ENCODE assay signal across 11 cellular contexts in genomic region chr10:74640134-74640533, GRCh38.
DNase-seq lines count a peak whose midpoint lies in the region; ATAC-seq and TF ChIP-seq lines count a peak whose summit lies in the region.
"Had no signal": no experiment of that assay in that cellular context is flagged by ENCODE, and none has a peak within 500 bp of the region (broad histone marks: within the 10 kb centered on the region; RNA-seq: fewer than 3 reads in every experiment).

No MANE protein-coding gene starts in this region.

- no peak overlapping the region for H2AFZ ChIP-seq in Karpas-422 (ENCODE audit: low read length)
- H2AFZ ChIP-seq in OCI-LY1 (ENCODE audit: low read length) = no peak overlapping the region

- H3K9me3 ChIP-seq in Karpas-422 (ENCODE audit: low read length) (0 out of 2 replicates have a peak, but pooled peaks cover 3% of the 10 kb centered on the region), OCI-LY1 (ENCODE audit: low read length) (peaks cover 5% of the 10 kb centered on the region)

- no peak for ATAC-seq in HG03521 (IDR thresholded peaks at IDR 0.05; ENCODE audit: unreplicated experiment)
- ATAC-seq in HG02938 (IDR thresholded peaks at IDR 0.05; ENCODE audit: unreplicated experiment) = no peak
- ATAC-seq in HG03025 (IDR thresholded peaks at IDR 0.05; ENCODE audit: low FRiP score, unreplicated experiment) = no peak
- no peak for ATAC-seq in activated T-cell treated with anti-CD3 and anti-CD28 coated beads, Interleukin-2, amount 50 U/mL, for 4 hours

- peak overlapping the region; percentile 98 for H3K27ac ChIP-seq in Karpas-422 (ENCODE audit: low read length)
- peak overlapping the region; percentile 74 for H3K27ac ChIP-seq in OCI-LY1 (ENCODE audit: low read depth, low read length, poor library complexity, severe bottlenecking)
- H3K27ac ChIP-seq: right atrium auricular region had no signal

- H3K4me2 ChIP-seq in Karpas-422 (ENCODE audit: low read depth, low read length, poor library complexity, severe bottlenecking) (peak overlapping the region; percentile 87), OCI-LY1 (ENCODE audit: low read length) (peak overlapping the region; percentile 55)

- H3F3A ChIP-seq in OCI-LY1 (ENCODE audit: insufficient read depth, low read length) = no peaks in the 10 kb centered on the region

- H3K79me2 ChIP-seq in Karpas-422 (ENCODE audit: low read length) (no peaks in the 10 kb centered on the region; the same call in 1 of the 2 replicates), OCI-LY1 (ENCODE audit: insufficient read depth, low read length) (no peaks in the 10 kb centered on the region)

- H3K27me3 ChIP-seq in Karpas-422 (ENCODE audit: low read length) = no peaks in the 10 kb centered on the region
- H3K27me3 ChIP-seq in OCI-LY1 (ENCODE audit: insufficient read depth, low read length) = no peaks in the 10 kb centered on the region
- H3K27me3 ChIP-seq: right atrium auricular region had no signal

- H4K20me1 ChIP-seq in Karpas-422 (ENCODE audit: insufficient read depth, low read depth, low read length) (no peaks in the 10 kb centered on the region), OCI-LY1 (ENCODE audit: insufficient read depth, low read length) (no peaks in the 10 kb centered on the region)

- H3K9me2 ChIP-seq in Karpas-422 (replicated peaks; ENCODE audit: insufficient read depth, low read length) (no peaks in the 10 kb centered on the region), OCI-LY1 (ENCODE audit: low read depth, low read length) (no peaks in the 10 kb centered on the region)

- no peaks in the 10 kb centered on the region for H3K4me1 Mint-ChIP-seq in activated T-cell treated with anti-CD3 and anti-CD28 coated beads, Interleukin-2, amount 50 U/mL, for 4 hours (ENCODE audit: low read depth)
- H3K4me1 Mint-ChIP-seq: CD4-positive, alpha-beta memory T cell had no signal

- H3K36me3 ChIP-seq in Karpas-422 (ENCODE audit: insufficient read depth, low read length) = 0 out of 2 replicates have a peak, but pooled peaks cover 8% of the 10 kb centered on the region
- H3K36me3 ChIP-seq in OCI-LY1 (ENCODE audit: insufficient read depth, low read length) = peaks cover 3% of the 10 kb centered on the region; the same call in 1 of the 2 replicates
- H3K36me3 ChIP-seq: right atrium auricular region had no signal

- peaks cover 8% of the 10 kb centered on the region for H3K9me3 Mint-ChIP-seq in activated T-cell treated with anti-CD3 and anti-CD28 coated beads, Interleukin-2, amount 50 U/mL, for 4 hours

- peaks cover 68% of the 10 kb centered on the region for H3K4me1 ChIP-seq in Karpas-422 (ENCODE audit: low read length)
- H3K4me1 ChIP-seq in OCI-LY1 (ENCODE audit: insufficient read depth, low read length, severe bottlenecking) = peaks cover 21% of the 10 kb centered on the region

- peaks cover 25% of the 10 kb centered on the region for H3K36me3 Mint-ChIP-seq in activated T-cell treated with anti-CD3 and anti-CD28 coated beads, Interleukin-2, amount 50 U/mL, for 4 hours (ENCODE audit: insufficient read depth)

- H3K4me3 Mint-ChIP-seq in activated T-cell treated with anti-CD3 and anti-CD28 coated beads, Interleukin-2, amount 50 U/mL, for 4 hours = no peak overlapping the region

- H3K27me3 Mint-ChIP-seq in activated T-cell treated with anti-CD3 and anti-CD28 coated beads, Interleukin-2, amount 50 U/mL, for 4 hours (ENCODE audit: low read depth) = no peaks in the 10 kb centered on the region
- H3K27me3 Mint-ChIP-seq: CD4-positive, alpha-beta memory T cell had no signal

- H3K4me3 ChIP-seq in Karpas-422 (ENCODE audit: low read length) (peak overlapping the region; percentile 60), OCI-LY1 (ENCODE audit: low read depth, low read length, poor library complexity, severe bottlenecking) (no peak overlapping the region)
- H3K4me3 ChIP-seq: right atrium auricular region had no signal

- DNase-seq in DMS153 (lab: John Stamatoyannopoulos, UW) (peak; percentile 78), Karpas-422 (peak; percentile 96), kidney tubule cell (ENCODE audit: low spot score) (peak; percentile 6)
- DNase-seq in activated T-cell treated with anti-CD3 and anti-CD28 coated beads, Interleukin-2, amount 50 U/mL, for 4 hours = no peak
- DNase-seq: CD4-positive, alpha-beta memory T cell; KBM-7 had no signal

- H3K9ac ChIP-seq in Karpas-422 (ENCODE audit: low read length) (peak overlapping the region; percentile 61), OCI-LY1 (ENCODE audit: low read length) (peak overlapping the region; percentile 29; the same call in 1 of the 2 replicates)

- no peak for TF ChIP-seq CTCF in OCI-LY1 (IDR thresholded peaks at IDR 0.05; ENCODE audit: low read length)
